Comparison of ENCODE assay signal across 8 cellular contexts in genomic region chr7:92835140-92835850, GRCh38. TPM values are rescaled to one million over a fixed set of nuclear protein-coding genes. Genes with fewer than 3 reads are reported as not detected.
DNase-seq lines count a peak whose midpoint lies in the region; ATAC-seq and TF ChIP-seq lines count a peak whose summit lies in the region.

No MANE protein-coding gene starts in this region.

- TF ChIP-seq CTCF in AG04449 (IDR thresholded peaks at IDR 0.05; ENCODE audit: insufficient read depth, low read length, missing control alignments) = no peak
- no peak for TF ChIP-seq CTCF in Peyer's patch (IDR thresholded peaks at IDR 0.05)
- no peak for TF ChIP-seq CTCF in fibroblast of villous mesenchyme (IDR thresholded peaks at IDR 0.05; ENCODE audit: insufficient read depth, low read depth, low read length)
- TF ChIP-seq CTCF in nephron progenitor cell (IDR thresholded peaks at IDR 0.05) = no peak
- no peak for TF ChIP-seq CTCF in tibial artery (IDR thresholded peaks at IDR 0.05)

- H3K4me3 Mint-ChIP-seq in activated T-helper 17 cell treated with anti-CD3 and anti-CD28 coated beads, Interleukin-2, amount 50 U/mL, for 72 hours = peak overlapping the region; percentile 96
- peak overlapping the region; percentile 98 for H3K4me3 Mint-ChIP-seq in nephron progenitor cell

- no peaks in the 10 kb centered on the region for H3K9me3 Mint-ChIP-seq in activated T-helper 17 cell treated with anti-CD3 and anti-CD28 coated beads, Interleukin-2, amount 50 U/mL, for 72 hours
- H3K9me3 Mint-ChIP-seq in nephron progenitor cell = no peaks in the 10 kb centered on the region

- H3K27me3 ChIP-seq in Peyer's patch (no peaks in the 10 kb centered on the region), tibial artery (no peaks in the 10 kb centered on the region)

- H3K36me3 Mint-ChIP-seq in activated T-helper 17 cell treated with anti-CD3 and anti-CD28 coated beads, Interleukin-2, amount 50 U/mL, for 72 hours (ENCODE audit: low read depth) = peaks cover 57% of the 10 kb centered on the region
- H3K36me3 Mint-ChIP-seq in nephron progenitor cell (ENCODE audit: low read depth) = peaks cover 5% of the 10 kb centered on the region

- H3K27me3 Mint-ChIP-seq in activated T-helper 17 cell treated with anti-CD3 and anti-CD28 coated beads, Interleukin-2, amount 50 U/mL, for 72 hours = no peaks in the 10 kb centered on the region
- no peaks in the 10 kb centered on the region for H3K27me3 Mint-ChIP-seq in nephron progenitor cell (ENCODE audit: low read depth, poor library complexity)

- H3K27ac Mint-ChIP-seq in activated T-helper 17 cell treated with anti-CD3 and anti-CD28 coated beads, Interleukin-2, amount 50 U/mL, for 72 hours = peak overlapping the region; percentile 98
- peak overlapping the region; percentile 93 for H3K27ac Mint-ChIP-seq in nephron progenitor cell

- H3K27ac ChIP-seq in Peyer's patch (peak overlapping the region; percentile 81 to 93 (median 85)), tibial artery (peak overlapping the region; percentile 88 to 92)

- no peak for TF ChIP-seq POLR2A in Peyer's patch (IDR thresholded peaks at IDR 0.05)

- DNase-seq in AG04449 (ENCODE audit: low read depth, low spot score) (no peak), H4 (ENCODE audit: low spot score) (peak; percentile 80), Peyer's patch (peak; percentile 56 to 84 (median 75)), fibroblast of villous mesenchyme (ENCODE audit: low read depth) (peak; percentile 77), nephron progenitor cell (peak; percentile 68), tibial artery (peak; percentile 43 to 70)

- POLR2A ChIA-PET in AG04449 (lab: Yijun Ruan, JAX) = interaction anchor here (0.7 to 3.3 kb wide), 5 partner anchors 69 to 219 kb away, joined by 3 to 17 read pairs (median 3); no protein-coding TSS in a partner anchor

- H3K4me3 ChIP-seq in AG04449 (ENCODE audit: low read depth, low read length) (peak overlapping the region; percentile 85), Peyer's patch (peak overlapping the region; percentile 76 to 91 (median 78)), fibroblast of villous mesenchyme (ENCODE audit: low read depth, low read length) (peak overlapping the region; percentile 87), tibial artery (peak overlapping the region; percentile 84 to 94)

- peaks cover 12% of the 10 kb centered on the region for H3K4me1 Mint-ChIP-seq in activated T-helper 17 cell treated with anti-CD3 and anti-CD28 coated beads, Interleukin-2, amount 50 U/mL, for 72 hours
- H3K4me1 Mint-ChIP-seq in nephron progenitor cell = peaks cover 42% of the 10 kb centered on the region

- CTCF ChIA-PET in AG04449 (lab: Yijun Ruan, JAX) = interaction anchor here (1.2 kb wide), 1 partner anchor 181 kb away, joined by 3 read pairs; no protein-coding TSS in a partner anchor

- ATAC-seq in activated T-helper 17 cell treated with anti-CD3 and anti-CD28 coated beads, Interleukin-2, amount 50 U/mL, for 72 hours (replicated peaks) = peak; percentile 4
- ATAC-seq in GM21381 (IDR thresholded peaks at IDR 0.05; ENCODE audit: unreplicated experiment) = no peak

- H3K9me3 ChIP-seq in Peyer's patch = no peaks in the 10 kb centered on the region
- H3K9me3 ChIP-seq in tibial artery = no peaks in the 10 kb centered on the region

- H3K4me1 ChIP-seq in Peyer's patch = peaks cover 0 to 23% (median 3%) of the 10 kb centered on the region in 4 donors
- H3K4me1 ChIP-seq in tibial artery = peaks cover 0 to 19% (median 9%) of the 10 kb centered on the region in 4 donors

- intact Hi-C loops in tibial artery (cut with DNase I; ENCODE audit: low total_unique reads) = loop anchor here (5.0 to 10.0 kb wide), 2 partner anchors 213 to 310 kb away; partner anchors contain the start of genes PEX1 and RBM48

- H3K36me3 ChIP-seq in Peyer's patch (no peaks in the 10 kb centered on the region), tibial artery (no peaks in the 10 kb centered on the region)

RNA-seq across cellular contexts. Expression of gene CDK6, which starts 1.1 kb away (rescaled TPM):
- total RNA-seq in H4 (2014; rRNA removed; shearing (Covaris generic)) = 49.2 and 59.7 TPM in 2 replicates
- 10 to 100 TPM; 25.6 to 75.1 (median 55.4) TPM for total RNA-seq in Peyer's patch
- total RNA-seq in activated T-helper 17 cell treated with anti-CD3 and anti-CD28 coated beads, Interleukin-2, amount 50 U/mL, for 72 hours = 100 to 1,000 TPM; 151 to 222 TPM
- 30.7 and 42.2 TPM in 2 replicates for total RNA-seq in fibroblast of villous mesenchyme
